16 cellular contexts compared by ENCODE assay signal in the genomic region with DNA sequence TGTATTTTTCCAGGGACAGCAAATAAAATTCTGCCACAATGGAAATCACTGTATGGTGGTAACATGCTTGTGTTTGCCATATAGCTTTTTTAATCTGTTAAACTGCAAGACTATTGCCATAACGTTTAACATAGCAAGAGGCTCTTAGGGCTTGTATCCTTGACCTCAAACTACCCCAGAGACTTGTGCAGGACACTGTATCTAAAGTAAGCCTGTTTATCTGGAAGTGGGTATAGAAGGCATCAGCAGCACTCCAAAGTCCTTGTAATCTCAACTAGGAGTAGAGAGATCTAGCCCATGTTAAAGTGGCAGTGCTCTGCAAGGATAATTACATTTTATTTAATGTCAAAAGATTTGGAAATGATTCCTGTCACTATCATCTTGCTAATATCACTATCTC.
DNase-seq lines count a peak whose midpoint lies in the region; TF ChIP-seq lines count a peak whose summit lies in the region.
"Had no signal": no experiment of that assay in that cellular context is flagged by ENCODE, and none has a peak within 500 bp of the region (broad histone marks: within the 10 kb centered on the region; RNA-seq: fewer than 3 reads in every experiment).

No MANE protein-coding gene starts in this region.

- no peak overlapping the region for H3K27ac ChIP-seq in tibial nerve
- H3K27ac ChIP-seq: 22Rv1; A549; BLaER1 treated with 17β-estradiol and CSF1 and Interleukin-3, amounts not matched to agents 10 nM and 100 nM; C4-2B had no signal

- no peaks in the 10 kb centered on the region for H3K4me1 ChIP-seq in tibial nerve
- H3K4me1 ChIP-seq: A549; BLaER1 treated with 17β-estradiol and CSF1 and Interleukin-3, amounts not matched to agents 10 nM and 100 nM had no signal

- TF ChIP-seq CTCF in tibial nerve (IDR thresholded peaks at IDR 0.05), result no peak

- no peak for TF ChIP-seq POLR2A in tibial nerve (IDR thresholded peaks at IDR 0.05)

- no peak for TF ChIP-seq EP300 in tibial nerve (IDR thresholded peaks at IDR 0.05)

- no peaks in the 10 kb centered on the region for H3K27me3 ChIP-seq in tibial nerve
- H3K27me3 ChIP-seq: BLaER1 treated with 17β-estradiol and CSF1 and Interleukin-3, amounts not matched to agents 10 nM and 100 nM had no signal

- no peaks in the 10 kb centered on the region for H3K36me3 ChIP-seq in tibial nerve
- H3K36me3 ChIP-seq: BLaER1 treated with 17β-estradiol and CSF1 and Interleukin-3, amounts not matched to agents 10 nM and 100 nM had no signal

- peak; percentile 17 for DNase-seq in NCI-H82 (lab: John Stamatoyannopoulos, UW)
- no peak for DNase-seq in NCI-H82 treated with DMSO at 0.1 percent for 48 hours (lab: John Stamatoyannopoulos, UW; ENCODE audit: unreplicated experiment)
- DNase-seq in SK-N-DZ (ENCODE audit: low spot score), result peak; percentile 13
- peak; percentile 31 for DNase-seq in retina
- DNase-seq in tibial nerve (ENCODE audit: low spot score in 2 of 2), result no peak
- DNase-seq: AML-193; Caco-2; Calu3; CD4-positive, alpha-beta T cell; CD8-positive, alpha-beta T cell; DMS79 treated with DMSO at 0.1 percent for 48 hours; GF-D8 had no signal

- 27 to 32% methylated on average over 1 of the region's 1 CpG for WGBS in tibial nerve, 2 donors

- H3K9me3 ChIP-seq in tibial nerve, result no peaks in the 10 kb centered on the region

- H3K4me3 ChIP-seq in tibial nerve, result no peak overlapping the region
- H3K4me3 ChIP-seq: A549; BLaER1 treated with 17β-estradiol and CSF1 and Interleukin-3, amounts not matched to agents 10 nM and 100 nM had no signal

Comparison
In these comparisons a context has a peak if more than half of its experiments do, and no peak if none do; other contexts are left out.
1. DNase-seq: peak in NCI-H82 (single experiment), SK-N-DZ (single experiment) and retina (single experiment); none in NCI-H82 treated with DMSO at 0.1 percent for 48 hours (single experiment) and tibial nerve (0 of 2).